ENCODE assay signal across 1 cellular context in genomic region chr12:58416211-58416610, GRCh38.
TF ChIP-seq lines count a peak whose summit lies in the region.

No MANE protein-coding gene starts in this region.

TF ChIP-seq in IMR-90, 13 proteins besides CTCF, POLR2A, EP300 and RAD21:
- TF ChIP-seq SMC3 (IDR thresholded peaks at IDR 0.05; ENCODE audit: low read depth, low read length) (peak; percentile 55), BHLHE40 (IDR thresholded peaks at IDR 0.05; ENCODE audit: low read depth, low read length) (no peak)
